Comparison of ENCODE assay signal across 23 cellular contexts in the genomic region with DNA sequence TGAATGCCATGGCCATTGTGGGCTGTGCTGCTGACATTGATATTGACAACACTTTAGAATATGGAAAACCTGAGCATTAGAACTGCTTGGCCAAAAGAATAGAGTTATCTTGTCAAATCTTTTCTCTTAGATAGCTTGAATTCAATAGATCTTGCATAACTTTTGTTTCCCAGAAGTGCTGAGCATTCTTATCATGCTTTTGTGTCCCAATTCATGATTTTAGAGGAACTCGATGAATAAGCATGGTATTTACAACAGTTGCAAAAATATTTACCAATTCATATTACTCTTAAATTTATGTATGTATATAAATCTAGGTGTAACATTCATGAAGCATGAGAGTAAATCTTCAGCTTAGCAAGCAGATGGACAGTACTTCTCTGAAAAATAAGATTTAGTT.
"Had no signal": no experiment of that assay in that cellular context is flagged by ENCODE, and none has a peak within 500 bp of the region (broad histone marks: within the 10 kb centered on the region; RNA-seq: fewer than 3 reads in every experiment).

No MANE protein-coding gene starts in this region.

- H3K4me3 ChIP-seq: stomach, suprapubic skin, testis, thoracic aorta, thyroid gland, tibial artery, tibial nerve, transverse colon, upper lobe of left lung, upper lobe of right lung, uterus, vagina had no signal

- DNase-seq: stimulated activated CD4-positive, alpha-beta T cell treated with anti-CD3 and anti-CD28 coated beads, Interleukin-2, amount 100 ng/mL, for 48 hours; stimulated activated CD4-positive, alpha-beta T cell treated with anti-CD3 and anti-CD28 coated beads, Interleukin-4, amount 100 ng/mL, for 1 hour; stimulated activated CD4-positive, alpha-beta T cell treated with anti-CD3 and anti-CD28 coated beads, Interleukin-4, amount 100 ng/mL, for 24 hours; stimulated activated CD4-positive, alpha-beta T cell treated with anti-CD3 and anti-CD28 coated beads, Interleukin-4, amount 100 ng/mL, for 4 hours; stimulated activated CD8-positive, alpha-beta memory T cell treated with anti-CD3 and anti-CD28 coated beads, Interleukin-4, amount 100 ng/mL, for 48 hours; stimulated activated naive B cell treated with anti-CD40 and anti-IgM and Interleukin-4, amounts not matched to agents 10 μg/mL and 1 μg/mL and 100 μg/mL, for 72 hours; stimulated activated naive CD4-positive, alpha-beta T cell; stimulated activated naive CD4-positive, alpha-beta T cell treated with Interleukin-2 at 50 U/mL for 16 hours; stimulated activated naive CD8-positive, alpha-beta T cell treated with anti-CD3 and anti-CD28 coated beads, Interleukin-15, amount 100 ng/mL, for 72 hours; stimulated activated naive CD8-positive, alpha-beta T cell treated with anti-CD3 and anti-CD28 coated beads, Interleukin-15, Interleukin-2, amounts not matched to agents 100 U/mL and 50 U/mL, for 24 hours; stomach; substantia nigra; testis; thyroid gland; tibial artery; transverse colon; upper lobe of left lung; upper lobe of right lung; uterus had no signal

- H3K4me1 ChIP-seq: stomach, suprapubic skin, testis, thyroid gland, tibial artery, tibial nerve, transverse colon, upper lobe of left lung, upper lobe of right lung, uterus, vagina had no signal

- H3K27ac ChIP-seq: stomach, suprapubic skin, testis, thoracic aorta, thyroid gland, tibial artery, tibial nerve, transverse colon, upper lobe of left lung, upper lobe of right lung, uterus, vagina had no signal

- H3K9me3 ChIP-seq: stomach, suprapubic skin, testis, thoracic aorta, thyroid gland, tibial artery, tibial nerve, transverse colon, upper lobe of left lung, upper lobe of right lung, uterus, vagina had no signal

- H3K36me3 ChIP-seq: stomach, suprapubic skin, thoracic aorta, thyroid gland, tibial artery, tibial nerve, transverse colon, upper lobe of left lung, upper lobe of right lung, uterus, vagina had no signal

- H3K27me3 ChIP-seq: stomach, suprapubic skin, testis, thyroid gland, tibial artery, tibial nerve, transverse colon, upper lobe of left lung, upper lobe of right lung, uterus, vagina had no signal
